ENCODE assay signal across 18 cellular contexts in the genomic region with DNA sequence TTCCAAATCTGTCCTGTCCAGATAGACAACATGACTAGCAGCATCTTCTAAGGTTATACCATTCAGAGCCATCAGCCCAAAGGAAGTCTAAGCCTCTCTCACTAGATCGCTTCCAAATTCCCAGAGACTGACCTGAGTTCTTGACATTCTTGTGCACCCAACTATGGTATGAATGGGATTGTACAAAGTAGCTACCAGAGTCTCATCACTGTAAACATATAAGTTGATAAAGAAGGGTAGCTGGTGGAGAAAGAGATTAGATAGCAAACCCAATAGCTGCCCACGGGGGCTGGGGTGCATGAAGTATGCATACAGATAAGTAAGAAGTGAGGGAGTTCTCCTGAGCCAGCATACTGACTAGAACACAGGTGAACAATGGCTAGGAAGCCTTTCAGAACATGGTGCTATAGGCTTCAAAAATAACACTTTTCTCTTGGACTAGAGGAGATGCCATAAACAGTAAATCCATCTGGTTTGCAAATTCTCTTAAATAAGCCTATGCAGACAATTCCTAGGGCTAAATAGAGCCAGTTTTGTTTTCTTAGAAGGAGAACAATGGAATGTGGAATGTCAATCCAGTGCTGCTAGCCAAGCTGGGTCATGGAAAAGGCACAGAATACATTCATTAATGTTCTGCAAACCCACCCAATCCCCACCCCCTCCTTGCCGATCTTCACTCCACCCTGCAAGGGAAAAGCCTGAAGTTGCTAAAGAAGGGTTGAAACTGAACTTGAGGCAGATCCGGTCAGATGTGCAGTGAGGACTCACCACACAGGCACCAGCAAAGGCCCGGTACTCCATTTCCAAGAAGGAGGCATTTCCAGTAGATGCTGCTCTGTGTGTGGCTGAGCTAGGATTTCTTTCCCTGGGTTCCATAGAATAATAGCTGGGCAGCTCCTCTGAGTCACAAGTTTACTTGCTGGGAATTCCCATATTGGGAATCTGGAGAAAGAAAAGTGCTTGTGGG.
DNase-seq lines count a peak whose midpoint lies in the region; ATAC-seq and TF ChIP-seq lines count a peak whose summit lies in the region.
"Had no signal": no experiment of that assay in that cellular context is flagged by ENCODE, and none has a peak within 500 bp of the region (broad histone marks: within the 10 kb centered on the region; RNA-seq: fewer than 3 reads in every experiment).

No MANE protein-coding gene starts in this region.

- no peak for ATAC-seq in HG02623 (IDR thresholded peaks at IDR 0.05; ENCODE audit: unreplicated experiment)

- H3K27ac Mint-ChIP-seq in Caco-2 (ENCODE audit: unreplicated experiment) (peak overlapping the region; percentile 58), endodermal cell (no peak overlapping the region)
- H3K27ac Mint-ChIP-seq: HFFc6 had no signal

- no peaks in the 10 kb centered on the region for H3K27me3 ChIP-seq in Caco-2 (replicated peaks; ENCODE audit: control insufficient read depth, insufficient read depth, low read length)
- H3K27me3 ChIP-seq in SJSA1 (replicated peaks) = no peaks in the 10 kb centered on the region
- peaks cover 9% of the 10 kb centered on the region for H3K27me3 ChIP-seq in endodermal cell (ENCODE audit: control insufficient read depth, insufficient read depth, low read length, poor library complexity, severe bottlenecking)
- no peaks in the 10 kb centered on the region for H3K27me3 ChIP-seq in mesendoderm (ENCODE audit: insufficient read depth, low read length, poor library complexity)
- H3K27me3 ChIP-seq: Peyer's patch had no signal

- H4K5ac ChIP-seq in mesendoderm (ENCODE audit: low read length) = no peak overlapping the region

- H3K4me3 ChIP-seq in Caco-2 (ENCODE audit: low read depth, low read length) (no peak overlapping the region), SJSA1 (no peak overlapping the region), endodermal cell (ENCODE audit: low read length) (peak overlapping the region; percentile 25), mesendoderm (ENCODE audit: low read length) (no peak overlapping the region)
- H3K4me3 ChIP-seq: Peyer's patch had no signal

- H3K9me3 ChIP-seq in Caco-2 (no peaks in the 10 kb centered on the region), SJSA1 (replicated peaks) (peaks cover 4% of the 10 kb centered on the region; the same call in 1 of the 2 replicates), endodermal cell (ENCODE audit: control insufficient read depth, low read length) (peaks cover 12% of the 10 kb centered on the region)
- H3K9me3 ChIP-seq: Peyer's patch had no signal

- H3K4me2 ChIP-seq in mesendoderm (ENCODE audit: low read length) = no peak overlapping the region

- POLR2A ChIA-PET in Caco-2 (lab: Charles Lee) = interaction anchor here (0.5 kb wide), 1 partner anchor 122 kb away, joined by 17 read pairs; no protein-coding TSS in a partner anchor

- BruUV-seq in Caco-2 (replicated peaks; lab: Mats Ljungman, UMichigan) = no TSS peak

- H3K23ac ChIP-seq in mesendoderm (ENCODE audit: low read length) = no peak overlapping the region

- H4K8ac ChIP-seq in mesendoderm (ENCODE audit: low read depth, low read length) = no peak overlapping the region

- TF ChIP-seq CTCF in Caco-2 (IDR thresholded peaks at IDR 0.05; ENCODE audit: insufficient read depth in 1 of 2, low read depth in 1 of 2, low read length in 1 of 2, severe bottlenecking in 1 of 2, unreplicated experiment in 1 of 2) (no peak), endodermal cell (conservative IDR thresholded peaks at IDR 0.05) (no peak)

- H3K9ac ChIP-seq in endodermal cell (ENCODE audit: extremely low read depth, low read length, poor library complexity, severe bottlenecking) = no peak overlapping the region
- H3K9ac ChIP-seq in mesendoderm (ENCODE audit: low read length) = no peak overlapping the region

- no peak overlapping the region for H2BK5ac ChIP-seq in mesendoderm (ENCODE audit: low read length)

- no peak overlapping the region for H2AK5ac ChIP-seq in mesendoderm (ENCODE audit: low read length)

- H2BK15ac ChIP-seq in mesendoderm (replicated peaks; ENCODE audit: low read depth) = no peak overlapping the region

- no peaks in the 10 kb centered on the region for H3K79me2 ChIP-seq in mesendoderm (ENCODE audit: control insufficient read depth, insufficient read depth, low read length)

- H3K4ac ChIP-seq in mesendoderm (ENCODE audit: low read depth, low read length) = no peak overlapping the region

- no peak overlapping the region for H3K56ac ChIP-seq in mesendoderm (ENCODE audit: low read length)

- no peak overlapping the region for H2BK120ac ChIP-seq in mesendoderm (ENCODE audit: low read depth, low read length)

- DNase-seq in Caco-2 (peak; percentile 51 to 71), SJSA1 (ENCODE audit: low read depth in 1 of 2, low spot score in 2 of 2) (peak; percentile 58 to 66), endodermal cell (no peak), mesendoderm (peak; percentile 62), RKO (ENCODE audit: low spot score) (no peak), H4 (ENCODE audit: low spot score) (no peak)
- DNase-seq in activated CD4-positive, alpha-beta T cell treated with anti-CD3 and anti-CD28 coated beads, Interleukin-2, amount 50 U/mL, for 4 hours = no peak
- DNase-seq: H7, HFFc6, KG1, NCI-H1092, NCI-H1436, NCI-H1930, NCI-H524, NCI-H82, Peyer's patch had no signal

- no peak overlapping the region for H3K18ac ChIP-seq in mesendoderm (ENCODE audit: low read length)

- peaks cover 16% of the 10 kb centered on the region for H3K4me1 Mint-ChIP-seq in Caco-2 (ENCODE audit: low read depth, unreplicated experiment)
- peaks cover 48% of the 10 kb centered on the region for H3K4me1 Mint-ChIP-seq in endodermal cell

- H3K36me3 Mint-ChIP-seq in Caco-2 (ENCODE audit: insufficient read depth, unreplicated experiment) (no peaks in the 10 kb centered on the region), endodermal cell (ENCODE audit: low read depth) (no peaks in the 10 kb centered on the region)

- CTCF ChIA-PET in Caco-2 (lab: Charles Lee) = no interaction called here

- no peaks in the 10 kb centered on the region for H3K79me1 ChIP-seq in mesendoderm (ENCODE audit: low read length)

- H3K4me3 Mint-ChIP-seq in Caco-2 (ENCODE audit: unreplicated experiment) = peak overlapping the region; percentile 19
- H3K4me3 Mint-ChIP-seq in endodermal cell = no peak overlapping the region
- H3K4me3 Mint-ChIP-seq: HFFc6 had no signal

- H3K36me3 ChIP-seq in Caco-2 (ENCODE audit: control insufficient read depth, insufficient read depth, low read length) (no peaks in the 10 kb centered on the region), SJSA1 (no peaks in the 10 kb centered on the region), endodermal cell (ENCODE audit: control insufficient read depth, insufficient read depth, low read length) (no peaks in the 10 kb centered on the region), mesendoderm (ENCODE audit: control insufficient read depth, insufficient read depth, low read length) (no peaks in the 10 kb centered on the region)
- H3K36me3 ChIP-seq: Peyer's patch had no signal

- intact Hi-C loops in Caco-2 (cut with micrococcal nuclease; ENCODE audit: unreplicated experiment) = no loop called here

- no peaks in the 10 kb centered on the region for H3K27me3 Mint-ChIP-seq in Caco-2 (ENCODE audit: insufficient read depth, unreplicated experiment)
- peaks cover 23% of the 10 kb centered on the region for H3K27me3 Mint-ChIP-seq in endodermal cell (ENCODE audit: insufficient read depth)

- 80 to 85% methylated on average over 4 to 5 of the region's 5 CpGs for WGBS in endodermal cell (ENCODE audit: insufficient coverage in 1 of 2, insufficient read length in 1 of 2), 2 experiments
- WGBS in mesendoderm (ENCODE audit: extremely low coverage, insufficient coverage, low lambda C conversion rate) = no CpG with 5 or more reads among the region's 5 CpGs

- H3K4me1 ChIP-seq in Caco-2 (peaks cover 30% of the 10 kb centered on the region), SJSA1 (replicated peaks) (peaks cover 51% of the 10 kb centered on the region), endodermal cell (ENCODE audit: control insufficient read depth, insufficient read depth, low read length) (peaks cover 20% of the 10 kb centered on the region), mesendoderm (ENCODE audit: control insufficient read depth, low read depth, low read length) (peaks cover 15% of the 10 kb centered on the region)

- H3K9me3 Mint-ChIP-seq in Caco-2 (ENCODE audit: unreplicated experiment) = no peaks in the 10 kb centered on the region
- no peaks in the 10 kb centered on the region for H3K9me3 Mint-ChIP-seq in endodermal cell
- H3K9me3 Mint-ChIP-seq: HFFc6 had no signal

- H3K27ac ChIP-seq in SJSA1 = peak overlapping the region; percentile 50
- H3K27ac ChIP-seq in endodermal cell (ENCODE audit: low read depth, low read length) = no peak overlapping the region
- H3K27ac ChIP-seq in mesendoderm (ENCODE audit: low read depth, low read length) = no peak overlapping the region
- H3K27ac ChIP-seq: C4-2B, Peyer's patch had no signal

Comparison
In these comparisons a context has a peak if more than half of its experiments do, and no peak if none do; other contexts are left out.
1. DNase-seq: peak in Caco-2 (2 of 2), SJSA1 (2 of 2) and mesendoderm (single experiment); none in endodermal cell (single experiment), activated CD4-positive, alpha-beta T cell treated with anti-CD3 and anti-CD28 coated beads, Interleukin-2, amount 50 U/mL, for 4 hours (0 of 2), RKO (single experiment) and H4 (single experiment).